Comparison of ENCODE assay signal across 8 cellular contexts in genomic region chr6:63598251-63599036, GRCh38. TPM values are rescaled to one million over a fixed set of nuclear protein-coding genes. Genes with fewer than 3 reads are reported as not detected.
DNase-seq lines count a peak whose midpoint lies in the region; TF ChIP-seq lines count a peak whose summit lies in the region.

No MANE protein-coding gene starts in this region.

- H3K4me2 ChIP-seq in MM.1S (ENCODE audit: low read depth, low read length) = peak overlapping the region; percentile 87

- H2AFZ ChIP-seq in MM.1S (ENCODE audit: low read length) = peak overlapping the region; percentile 78

- H3K79me2 ChIP-seq in MM.1S (ENCODE audit: low read length) = no peaks in the 10 kb centered on the region

- no peaks in the 10 kb centered on the region for H3K9me2 ChIP-seq in MM.1S (replicated peaks; ENCODE audit: insufficient read depth, low read length)

- peak overlapping the region; percentile 33; the same call in 1 of the 2 replicates for H3K9ac ChIP-seq in MM.1S (ENCODE audit: low read length)

- peak overlapping the region; percentile 13; the same call in 1 of the 2 replicates for H3K27ac ChIP-seq in HEK293 (ENCODE audit: extremely low read depth, low read depth, low read length)
- H3K27ac ChIP-seq in MM.1S (ENCODE audit: low read length) = no peak overlapping the region
- H3K27ac ChIP-seq in ovary = no peak overlapping the region
- peak overlapping the region; percentile 24 to 73 (median 71) for H3K27ac ChIP-seq in transverse colon

- peaks cover 4% of the 10 kb centered on the region; the same call in 1 of the 2 replicates for H3F3A ChIP-seq in MM.1S (ENCODE audit: insufficient read depth, low read length)

- POLR2A ChIA-PET in HEK293 (lab: Yijun Ruan, JAX) = interaction anchor here (1.1 to 2.5 kb wide), 3 partner anchors 25 to 166 kb away, joined by 3 to 18 read pairs (median 13); partner anchors contain the start of gene PHF3

- in situ Hi-C loops in SK-MEL-5 (cut with HindIII; ENCODE audit: low pct_unique_long_range_greater_than_20kb, low sequenced_read_pairs) (no loop called here), transverse colon (cut with MboI; ENCODE audit: low pct_ligation_motif_present in 1 of 4, low pct_unique_long_range_greater_than_20kb in 1 of 4, low sequenced_read_pairs in 3 of 4) (loop anchor here in 3 of 4 donors (5.0 to 25.0 kb wide), 5 partner anchors 159 to 244 kb away; no protein-coding TSS in a partner anchor)

- CTCF ChIA-PET in HEK293 (lab: Yijun Ruan, JAX) = interaction anchor here (0.5 to 4.9 kb wide), 42 partner anchors 10 to 433 kb away, joined by 3 to 56 read pairs (median 5); partner anchors contain the start of gene PHF3

- peaks cover 1% of the 10 kb centered on the region for H3K27me3 Mint-ChIP-seq in glutamatergic neuron (ENCODE audit: unreplicated experiment)

- H3K27ac Mint-ChIP-seq in glutamatergic neuron (ENCODE audit: unreplicated experiment) = peak overlapping the region; percentile 92

- TF ChIP-seq CTCF in GM06990 (IDR thresholded peaks at IDR 0.05; ENCODE audit: insufficient read depth, low read length, poor library complexity, severe bottlenecking) (peak; percentile 84), HEK293 (tag by site-specific recombination; IDR thresholded peaks at IDR 0.05) (peak; percentile 92), MM.1S (IDR thresholded peaks at IDR 0.05; ENCODE audit: low read length) (peak; percentile 85), glutamatergic neuron (IDR thresholded peaks at IDR 0.05; ENCODE audit: partially characterized antibody, unreplicated experiment) (peak; percentile 83), ovary (IDR thresholded peaks at IDR 0.05) (peak; percentile 50 to 87 (median 61)), transverse colon (IDR thresholded peaks at IDR 0.05) (peak; percentile 82 to 93 (median 87))

- 1 to 3% (median 1%) methylated on average over 21 of the region's 21 CpGs for WGBS in ovary, 3 donors
- 6 to 8% methylated on average over 17 to 21 of the region's 21 CpGs for WGBS in transverse colon (ENCODE audit: low coverage in 1 of 2), 2 donors

- DNase-seq in GM06990 (ENCODE audit: extremely low read depth, insufficient read length) (peak; percentile 56), MM.1S (peak; percentile 83), SK-MEL-5 (ENCODE audit: low read depth, low spot score) (peak; percentile 80), glutamatergic neuron (peak; percentile 72), ovary (peak; percentile 53 to 66 (median 64)), transverse colon (peak; percentile 81)
- DNase-seq in activated naive CD4-positive, alpha-beta T cell treated with anti-CD3 and anti-CD28 coated beads, Interleukin-2, amount 50 U/mL, for 16 hours = peak; percentile 74

- H3K4me1 ChIP-seq in HEK293 (ENCODE audit: control insufficient read depth, insufficient read depth, low read length) (no peaks in the 10 kb centered on the region), MM.1S (ENCODE audit: low read length) (no peaks in the 10 kb centered on the region), ovary (ENCODE audit: insufficient read depth) (no peaks in the 10 kb centered on the region), transverse colon (peaks cover 0 to 10% (median 4%) of the 10 kb centered on the region in 4 donors)

- peak overlapping the region; percentile 53 for H3K4me3 ChIP-seq in GM06990 (replicated peaks; ENCODE audit: low read depth, low read length)
- peak overlapping the region; percentile 60 for H3K4me3 ChIP-seq in HEK293 (ENCODE audit: low read depth, low read length)
- H3K4me3 ChIP-seq in MM.1S (ENCODE audit: low read length) = peak overlapping the region; percentile 70
- peak overlapping the region; percentile 33 for H3K4me3 ChIP-seq in ovary
- peak overlapping the region; percentile 29 to 62 (median 41) for H3K4me3 ChIP-seq in transverse colon

- no peaks in the 10 kb centered on the region for H3K36me3 Mint-ChIP-seq in glutamatergic neuron (ENCODE audit: unreplicated experiment)

- H3K4me3 Mint-ChIP-seq in glutamatergic neuron (ENCODE audit: unreplicated experiment) = peak overlapping the region; percentile 96

- H3K27me3 ChIP-seq in GM06990 (replicated peaks; ENCODE audit: control insufficient read depth, insufficient read depth, low read length) = no peaks in the 10 kb centered on the region
- H3K27me3 ChIP-seq in MM.1S (replicated peaks; ENCODE audit: insufficient read depth, low read length) = no peaks in the 10 kb centered on the region
- no peaks in the 10 kb centered on the region for H3K27me3 ChIP-seq in ovary
- no peaks in the 10 kb centered on the region for H3K27me3 ChIP-seq in transverse colon

- intact Hi-C loops in ovary (cut with DNase I) = loop anchor here in 3 of 4 donors (5.0 to 10.0 kb wide), 2 partner anchors 164 to 166 kb away; no protein-coding TSS in a partner anchor
- intact Hi-C loops in transverse colon (cut with DNase I; ENCODE audit: low total_unique reads) = loop anchor here (1.0 kb wide), 1 partner anchor 166 kb away; no protein-coding TSS in a partner anchor

- H3K36me3 ChIP-seq in GM06990 (ENCODE audit: control insufficient read depth, insufficient read depth, low read length) = no peaks in the 10 kb centered on the region
- no peaks in the 10 kb centered on the region for H3K36me3 ChIP-seq in HEK293 (ENCODE audit: control insufficient read depth in 2 of 2, insufficient read depth in 1 of 2, low read length in 2 of 2)
- no peaks in the 10 kb centered on the region for H3K36me3 ChIP-seq in MM.1S (replicated peaks; ENCODE audit: insufficient read depth, low read length)
- no peaks in the 10 kb centered on the region for H3K36me3 ChIP-seq in ovary
- H3K36me3 ChIP-seq in transverse colon = no peaks in the 10 kb centered on the region

- H3K4me1 Mint-ChIP-seq in glutamatergic neuron (ENCODE audit: low read depth, unreplicated experiment) = no peaks in the 10 kb centered on the region

- no peaks in the 10 kb centered on the region for H3K9me3 ChIP-seq in HEK293 (ENCODE audit: control insufficient read depth, insufficient read depth, low read depth, low read length)
- H3K9me3 ChIP-seq in MM.1S (replicated peaks; ENCODE audit: insufficient read depth, low read length) = no peaks in the 10 kb centered on the region
- H3K9me3 ChIP-seq in ovary = no peaks in the 10 kb centered on the region
- H3K9me3 ChIP-seq in transverse colon = no peaks in the 10 kb centered on the region

- TF ChIP-seq POLR2A in ovary (IDR thresholded peaks at IDR 0.05) = no peak
- TF ChIP-seq POLR2A in transverse colon (IDR thresholded peaks at IDR 0.05) = no peak

- peaks cover 9% of the 10 kb centered on the region for H3K9me3 Mint-ChIP-seq in glutamatergic neuron (ENCODE audit: unreplicated experiment)

- TF ChIP-seq EP300 in ovary (IDR thresholded peaks at IDR 0.05) = no peak
- no peak for TF ChIP-seq EP300 in transverse colon (IDR thresholded peaks at IDR 0.05; ENCODE audit: low read depth)

- no peaks in the 10 kb centered on the region for H4K20me1 ChIP-seq in MM.1S (ENCODE audit: insufficient read depth, low read length)

TF ChIP-seq in HEK293, 187 proteins besides CTCF, POLR2A, EP300 and RAD21 (continues in another document):
- TF ChIP-seq, protein P1, sequence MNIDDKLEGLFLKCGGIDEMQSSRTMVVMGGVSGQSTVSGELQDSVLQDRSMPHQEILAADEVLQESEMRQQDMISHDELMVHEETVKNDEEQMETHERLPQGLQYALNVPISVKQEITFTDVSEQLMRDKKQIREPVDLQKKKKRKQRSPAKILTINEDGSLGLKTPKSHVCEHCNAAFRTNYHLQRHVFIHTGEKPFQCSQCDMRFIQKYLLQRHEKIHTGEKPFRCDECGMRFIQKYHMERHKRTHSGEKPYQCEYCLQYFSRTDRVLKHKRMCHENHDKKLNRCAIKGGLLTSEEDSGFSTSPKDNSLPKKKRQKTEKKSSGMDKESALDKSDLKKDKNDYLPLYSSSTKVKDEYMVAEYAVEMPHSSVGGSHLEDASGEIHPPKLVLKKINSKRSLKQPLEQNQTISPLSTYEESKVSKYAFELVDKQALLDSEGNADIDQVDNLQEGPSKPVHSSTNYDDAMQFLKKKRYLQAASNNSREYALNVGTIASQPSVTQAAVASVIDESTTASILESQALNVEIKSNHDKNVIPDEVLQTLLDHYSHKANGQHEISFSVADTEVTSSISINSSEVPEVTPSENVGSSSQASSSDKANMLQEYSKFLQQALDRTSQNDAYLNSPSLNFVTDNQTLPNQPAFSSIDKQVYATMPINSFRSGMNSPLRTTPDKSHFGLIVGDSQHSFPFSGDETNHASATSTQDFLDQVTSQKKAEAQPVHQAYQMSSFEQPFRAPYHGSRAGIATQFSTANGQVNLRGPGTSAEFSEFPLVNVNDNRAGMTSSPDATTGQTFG (tag by site-specific recombination; IDR thresholded peaks at IDR 0.05; ENCODE audit: borderline replicate concordance) = no peak
- peak; percentile 60 for TF ChIP-seq ZEB2 (tag by site-specific recombination; IDR thresholded peaks at IDR 0.05)
- no peak for TF ChIP-seq ZNF169 (tag by site-specific recombination; IDR thresholded peaks at IDR 0.05)
- 0 out of 2 replicates have a peak, but pooled peaks have one; percentile 74 for TF ChIP-seq TRIM28 (IDR thresholded peaks at IDR 0.05; ENCODE audit: borderline replicate concordance, low read length)
- peak; percentile 75; the same call in 1 of the 2 replicates for TF ChIP-seq ZNF561 (tag by site-specific recombination; IDR thresholded peaks at IDR 0.05; ENCODE audit: borderline replicate concordance)
- TF ChIP-seq ZNF660 (tag by site-specific recombination; IDR thresholded peaks at IDR 0.05) = peak; percentile 64; the same call in 1 of the 2 replicates

RNA-seq across cellular contexts. Expression of gene PTP4A1, which starts 26.2 kb away (rescaled TPM):
- total RNA-seq in SK-MEL-5 (2014; rRNA removed; shearing (Covaris generic)) = 274 and 284 TPM in 2 replicates
- polyA plus RNA-seq in SK-MEL-5 (2015; cell fraction: cytosol; rRNA removed) = 214 and 267 TPM in 2 replicates
- polyA plus RNA-seq in SK-MEL-5 (2015; cell fraction: nucleus; rRNA removed) = 170 and 174 TPM in 2 replicates
- total RNA-seq in glutamatergic neuron (ENCODE audit: unreplicated experiment) (87.9 TPM), ovary (10 to 100 TPM; 22.2 to 89.4 (median 44.1) TPM), transverse colon (100 to 1,000 TPM in 1 of 4 donors, 10 to 100 TPM in 3; 31.4 to 100 (median 67.9) TPM)
- polyA plus RNA-seq in ovary = 10 to 100 TPM in 1 of 2 donors, 1 to 10 TPM in 1; 9.4 to 33.6 TPM

RNA-seq across cellular contexts. Expression of gene PHF3, which starts 37.2 kb away (rescaled TPM):
- total RNA-seq in SK-MEL-5 (2014; rRNA removed; shearing (Covaris generic)) = 43.9 and 48.1 TPM in 2 replicates
- polyA plus RNA-seq in SK-MEL-5 (2015; cell fraction: cytosol; rRNA removed) = 11.6 and 14.8 TPM in 2 replicates
- 13.9 and 15.4 TPM in 2 replicates for polyA plus RNA-seq in SK-MEL-5 (2015; cell fraction: nucleus; rRNA removed)
- total RNA-seq in glutamatergic neuron (ENCODE audit: unreplicated experiment) (38.7 TPM), ovary (10 to 100 TPM; 58.5 to 83.7 (median 71.0) TPM), transverse colon (10 to 100 TPM; 49.4 to 94.8 (median 68.9) TPM)
- 10 to 100 TPM; 25.3 to 30.9 TPM for polyA plus RNA-seq in ovary

Comparison
In these comparisons a context has a peak if more than half of its experiments do, and no peak if none do; other contexts are left out.
1. H3K27ac ChIP-seq: peak in HEK293 (single experiment) and transverse colon (4 of 4); none in MM.1S (single experiment) and ovary (0 of 2).
2. Peak in every context shown above with its lines, with median percentiles within 50 percentile points of each other: DNase-seq, H3K4me3 ChIP-seq and CTCF ChIP-seq.